ENCODE assay signal across 18 cellular contexts in genomic region chr1:61480273-61480672, GRCh38.
"Had no signal": no experiment of that assay in that cellular context is flagged by ENCODE, and none has a peak within 500 bp of the region (broad histone marks: within the 10 kb centered on the region; RNA-seq: fewer than 3 reads in every experiment).

No MANE protein-coding gene starts in this region.

- H3K27me3 ChIP-seq: heart left ventricle, ovary, right atrium auricular region, tibial artery, upper lobe of right lung, vagina had no signal

- DNase-seq: cortex of kidney; dorsolateral prefrontal cortex; effector CD8-positive, alpha-beta T cell; heart left ventricle; hippocampal formation; left colon; left ventricle myocardium superior; mesendoderm; naive thymus-derived CD8-positive, alpha-beta T cell; ovary; small intestine; stimulated activated CD4-positive, alpha-beta T cell treated with anti-CD3 and anti-CD28 coated beads, Interleukin-12 subunit alpha, Interleukin-12 subunit beta, amount 100 ng/mL, for 4 hours; tibial artery; upper lobe of right lung had no signal

- H3K4me1 ChIP-seq: right atrium auricular region, upper lobe of right lung had no signal

- H3K36me3 ChIP-seq: heart left ventricle, ovary, right atrium auricular region, tibial artery, upper lobe of right lung, vagina had no signal

- H3K9me3 ChIP-seq: heart left ventricle, ovary, right atrium auricular region, tibial artery, upper lobe of right lung, vagina had no signal

- H3K27ac ChIP-seq: dorsolateral prefrontal cortex, heart left ventricle, ovary, right atrium auricular region, tibial artery, upper lobe of right lung, vagina had no signal

- FAIRE-seq: frontal cortex, small intestine had no signal

- H3K4me3 ChIP-seq: dorsolateral prefrontal cortex, heart left ventricle, lung, ovary, right atrium auricular region, tibial artery, upper lobe of right lung, vagina had no signal

- ATAC-seq: heart left ventricle; left colon; left ventricle myocardium superior; naive thymus-derived CD8-positive, alpha-beta T cell; upper lobe of right lung had no signal
